Comparison of ENCODE assay signal across 1 cellular context in the genomic region with DNA sequence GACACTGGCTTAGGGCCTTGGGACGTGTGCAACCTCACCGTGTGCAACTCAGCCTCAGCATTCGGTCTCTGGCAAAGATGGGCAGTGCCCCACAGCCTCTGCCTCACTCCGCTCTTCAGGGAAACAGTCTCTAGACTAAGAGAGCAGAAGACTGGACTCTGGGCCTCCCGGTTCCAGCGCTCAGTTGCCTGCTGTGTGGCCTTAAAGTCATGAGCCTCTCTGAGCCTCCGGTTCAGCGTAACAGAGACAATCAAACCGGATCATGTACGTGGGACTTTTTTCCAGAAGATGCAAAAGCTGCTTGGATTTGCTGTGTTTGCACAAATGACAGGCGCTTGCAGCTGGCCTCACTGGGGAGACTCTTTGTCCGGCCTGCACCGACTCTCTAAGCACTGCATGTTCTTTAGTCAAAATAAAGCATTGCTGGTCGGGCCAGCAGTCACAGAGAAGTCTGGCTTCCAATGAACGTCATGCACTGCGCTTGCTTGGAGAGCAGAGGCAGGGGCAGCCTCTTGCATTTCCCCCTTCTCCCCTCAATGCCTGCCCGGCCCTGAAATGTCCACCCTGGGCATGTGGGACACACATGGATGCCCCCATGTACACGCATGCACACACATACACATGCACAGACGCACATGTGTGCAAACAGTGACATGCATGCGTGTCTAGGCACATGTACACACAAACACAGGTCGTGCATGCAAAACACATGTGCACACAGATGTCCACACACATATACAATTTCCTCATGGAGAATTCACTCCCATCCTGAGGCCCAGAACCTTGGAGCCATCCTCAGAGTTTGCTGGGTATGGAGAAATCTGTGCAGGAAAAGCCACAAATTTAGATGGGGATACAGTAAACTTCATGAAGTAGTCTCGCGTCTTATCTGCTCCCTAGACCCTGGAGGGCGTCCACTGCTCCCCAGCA.
TF ChIP-seq lines count a peak whose summit lies in the region.

No MANE protein-coding gene starts in this region.

TF ChIP-seq in HepG2, 621 proteins besides CTCF, POLR2A, EP300 and RAD21 (continued from another document and continues in another):
- TF ChIP-seq, protein P1, sequence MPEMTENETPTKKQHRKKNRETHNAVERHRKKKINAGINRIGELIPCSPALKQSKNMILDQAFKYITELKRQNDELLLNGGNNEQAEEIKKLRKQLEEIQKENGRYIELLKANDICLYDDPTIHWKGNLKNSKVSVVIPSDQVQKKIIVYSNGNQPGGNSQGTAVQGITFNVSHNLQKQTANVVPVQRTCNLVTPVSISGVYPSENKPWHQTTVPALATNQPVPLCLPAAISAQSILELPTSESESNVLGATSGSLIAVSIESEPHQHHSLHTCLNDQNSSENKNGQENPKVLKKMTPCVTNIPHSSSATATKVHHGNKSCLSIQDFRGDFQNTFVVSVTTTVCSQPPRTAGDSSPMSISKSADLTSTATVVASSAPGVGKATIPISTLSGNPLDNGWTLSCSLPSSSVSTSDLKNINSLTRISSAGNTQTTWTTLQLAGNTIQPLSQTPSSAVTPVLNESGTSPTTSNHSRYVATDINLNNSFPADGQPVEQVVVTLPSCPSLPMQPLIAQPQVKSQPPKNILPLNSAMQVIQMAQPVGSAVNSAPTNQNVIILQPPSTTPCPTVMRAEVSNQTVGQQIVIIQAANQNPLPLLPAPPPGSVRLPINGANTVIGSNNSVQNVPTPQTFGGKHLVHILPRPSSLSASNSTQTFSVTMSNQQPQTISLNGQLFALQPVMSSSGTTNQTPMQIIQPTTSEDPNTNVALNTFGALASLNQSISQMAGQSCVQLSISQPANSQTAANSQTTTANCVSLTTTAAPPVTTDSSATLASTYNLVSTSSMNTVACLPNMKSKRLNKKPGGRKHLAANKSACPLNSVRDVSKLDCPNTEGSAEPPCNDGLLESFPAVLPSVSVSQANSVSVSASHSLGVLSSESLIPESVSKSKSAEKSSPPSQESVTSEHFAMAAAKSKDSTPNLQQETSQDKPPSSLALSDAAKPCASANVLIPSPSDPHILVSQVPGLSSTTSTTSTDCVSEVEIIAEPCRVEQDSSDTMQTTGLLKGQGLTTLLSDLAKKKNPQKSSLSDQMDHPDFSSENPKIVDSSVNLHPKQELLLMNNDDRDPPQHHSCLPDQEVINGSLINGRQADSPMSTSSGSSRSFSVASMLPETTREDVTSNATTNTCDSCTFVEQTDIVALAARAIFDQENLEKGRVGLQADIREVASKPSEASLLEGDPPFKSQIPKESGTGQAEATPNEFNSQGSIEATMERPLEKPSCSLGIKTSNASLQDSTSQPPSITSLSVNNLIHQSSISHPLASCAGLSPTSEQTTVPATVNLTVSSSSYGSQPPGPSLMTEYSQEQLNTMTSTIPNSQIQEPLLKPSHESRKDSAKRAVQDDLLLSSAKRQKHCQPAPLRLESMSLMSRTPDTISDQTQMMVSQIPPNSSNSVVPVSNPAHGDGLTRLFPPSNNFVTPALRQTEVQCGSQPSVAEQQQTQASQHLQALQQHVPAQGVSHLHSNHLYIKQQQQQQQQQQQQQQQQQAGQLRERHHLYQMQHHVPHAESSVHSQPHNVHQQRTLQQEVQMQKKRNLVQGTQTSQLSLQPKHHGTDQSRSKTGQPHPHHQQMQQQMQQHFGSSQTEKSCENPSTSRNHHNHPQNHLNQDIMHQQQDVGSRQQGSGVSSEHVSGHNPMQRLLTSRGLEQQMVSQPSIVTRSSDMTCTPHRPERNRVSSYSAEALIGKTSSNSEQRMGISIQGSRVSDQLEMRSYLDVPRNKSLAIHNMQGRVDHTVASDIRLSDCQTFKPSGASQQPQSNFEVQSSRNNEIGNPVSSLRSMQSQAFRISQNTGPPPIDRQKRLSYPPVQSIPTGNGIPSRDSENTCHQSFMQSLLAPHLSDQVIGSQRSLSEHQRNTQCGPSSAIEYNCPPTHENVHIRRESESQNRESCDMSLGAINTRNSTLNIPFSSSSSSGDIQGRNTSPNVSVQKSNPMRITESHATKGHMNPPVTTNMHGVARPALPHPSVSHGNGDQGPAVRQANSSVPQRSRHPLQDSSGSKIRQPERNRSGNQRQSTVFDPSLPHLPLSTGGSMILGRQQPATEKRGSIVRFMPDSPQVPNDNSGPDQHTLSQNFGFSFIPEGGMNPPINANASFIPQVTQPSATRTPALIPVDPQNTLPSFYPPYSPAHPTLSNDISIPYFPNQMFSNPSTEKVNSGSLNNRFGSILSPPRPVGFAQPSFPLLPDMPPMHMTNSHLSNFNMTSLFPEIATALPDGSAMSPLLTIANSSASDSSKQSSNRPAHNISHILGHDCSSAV (CRISPR knock-in tag; IDR thresholded peaks at IDR 0.05; ENCODE audit: borderline replicate concordance), result no peak
- TF ChIP-seq ZBTB3 (CRISPR knock-in tag; IDR thresholded peaks at IDR 0.05; ENCODE audit: borderline replicate concordance, low read depth) (no peak), ZSCAN12 (CRISPR knock-in tag; IDR thresholded peaks at IDR 0.05) (no peak), ZNF282 (IDR thresholded peaks at IDR 0.05; ENCODE audit: partially characterized antibody) (no peak), ZNF432 (CRISPR knock-in tag; IDR thresholded peaks at IDR 0.05; ENCODE audit: borderline replicate concordance) (no peak), ZNF737 (CRISPR knock-in tag; IDR thresholded peaks at IDR 0.05; ENCODE audit: borderline replicate concordance) (no peak), ZNF431 (CRISPR knock-in tag; IDR thresholded peaks at IDR 0.05; ENCODE audit: borderline replicate concordance, low read depth) (no peak), DNMT1 (CRISPR knock-in tag; IDR thresholded peaks at IDR 0.05) (no peak), ZNF572 (CRISPR knock-in tag; IDR thresholded peaks at IDR 0.05) (no peak), ZSCAN25 (CRISPR knock-in tag; IDR thresholded peaks at IDR 0.05) (no peak), ZNF230 (CRISPR knock-in tag; IDR thresholded peaks at IDR 0.05) (no peak), SMARCE1 (IDR thresholded peaks at IDR 0.05; ENCODE audit: borderline replicate concordance) (no peak)
- TF ChIP-seq, protein P2, sequence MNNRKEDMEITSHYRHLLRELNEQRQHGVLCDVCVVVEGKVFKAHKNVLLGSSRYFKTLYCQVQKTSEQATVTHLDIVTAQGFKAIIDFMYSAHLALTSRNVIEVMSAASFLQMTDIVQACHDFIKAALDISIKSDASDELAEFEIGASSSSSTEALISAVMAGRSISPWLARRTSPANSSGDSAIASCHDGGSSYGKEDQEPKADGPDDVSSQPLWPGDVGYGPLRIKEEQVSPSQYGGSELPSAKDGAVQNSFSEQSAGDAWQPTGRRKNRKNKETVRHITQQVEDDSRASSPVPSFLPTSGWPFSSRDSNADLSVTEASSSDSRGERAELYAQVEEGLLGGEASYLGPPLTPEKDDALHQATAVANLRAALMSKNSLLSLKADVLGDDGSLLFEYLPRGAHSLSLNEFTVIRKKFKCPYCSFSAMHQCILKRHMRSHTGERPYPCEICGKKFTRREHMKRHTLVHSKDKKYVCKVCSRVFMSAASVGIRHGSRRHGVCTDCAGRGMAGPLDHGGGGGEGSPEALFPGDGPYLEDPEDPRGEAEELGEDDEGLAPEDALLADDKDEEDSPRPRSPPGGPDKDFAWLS (CRISPR knock-in tag; IDR thresholded peaks at IDR 0.05; ENCODE audit: borderline replicate concordance), result no peak
- TF ChIP-seq, protein P3, sequence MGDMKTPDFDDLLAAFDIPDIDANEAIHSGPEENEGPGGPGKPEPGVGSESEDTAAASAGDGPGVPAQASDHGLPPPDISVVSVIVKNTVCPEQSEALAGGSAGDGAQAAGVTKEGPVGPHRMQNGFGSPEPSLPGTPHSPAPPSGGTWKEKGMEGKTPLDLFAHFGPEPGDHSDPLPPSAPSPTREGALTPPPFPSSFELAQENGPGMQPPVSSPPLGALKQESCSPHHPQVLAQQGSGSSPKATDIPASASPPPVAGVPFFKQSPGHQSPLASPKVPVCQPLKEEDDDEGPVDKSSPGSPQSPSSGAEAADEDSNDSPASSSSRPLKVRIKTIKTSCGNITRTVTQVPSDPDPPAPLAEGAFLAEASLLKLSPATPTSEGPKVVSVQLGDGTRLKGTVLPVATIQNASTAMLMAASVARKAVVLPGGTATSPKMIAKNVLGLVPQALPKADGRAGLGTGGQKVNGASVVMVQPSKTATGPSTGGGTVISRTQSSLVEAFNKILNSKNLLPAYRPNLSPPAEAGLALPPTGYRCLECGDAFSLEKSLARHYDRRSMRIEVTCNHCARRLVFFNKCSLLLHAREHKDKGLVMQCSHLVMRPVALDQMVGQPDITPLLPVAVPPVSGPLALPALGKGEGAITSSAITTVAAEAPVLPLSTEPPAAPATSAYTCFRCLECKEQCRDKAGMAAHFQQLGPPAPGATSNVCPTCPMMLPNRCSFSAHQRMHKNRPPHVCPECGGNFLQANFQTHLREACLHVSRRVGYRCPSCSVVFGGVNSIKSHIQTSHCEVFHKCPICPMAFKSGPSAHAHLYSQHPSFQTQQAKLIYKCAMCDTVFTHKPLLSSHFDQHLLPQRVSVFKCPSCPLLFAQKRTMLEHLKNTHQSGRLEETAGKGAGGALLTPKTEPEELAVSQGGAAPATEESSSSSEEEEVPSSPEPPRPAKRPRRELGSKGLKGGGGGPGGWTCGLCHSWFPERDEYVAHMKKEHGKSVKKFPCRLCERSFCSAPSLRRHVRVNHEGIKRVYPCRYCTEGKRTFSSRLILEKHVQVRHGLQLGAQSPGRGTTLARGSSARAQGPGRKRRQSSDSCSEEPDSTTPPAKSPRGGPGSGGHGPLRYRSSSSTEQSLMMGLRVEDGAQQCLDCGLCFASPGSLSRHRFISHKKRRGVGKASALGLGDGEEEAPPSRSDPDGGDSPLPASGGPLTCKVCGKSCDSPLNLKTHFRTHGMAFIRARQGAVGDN (CRISPR knock-in tag; IDR thresholded peaks at IDR 0.05), result no peak
- TF ChIP-seq, protein P4, sequence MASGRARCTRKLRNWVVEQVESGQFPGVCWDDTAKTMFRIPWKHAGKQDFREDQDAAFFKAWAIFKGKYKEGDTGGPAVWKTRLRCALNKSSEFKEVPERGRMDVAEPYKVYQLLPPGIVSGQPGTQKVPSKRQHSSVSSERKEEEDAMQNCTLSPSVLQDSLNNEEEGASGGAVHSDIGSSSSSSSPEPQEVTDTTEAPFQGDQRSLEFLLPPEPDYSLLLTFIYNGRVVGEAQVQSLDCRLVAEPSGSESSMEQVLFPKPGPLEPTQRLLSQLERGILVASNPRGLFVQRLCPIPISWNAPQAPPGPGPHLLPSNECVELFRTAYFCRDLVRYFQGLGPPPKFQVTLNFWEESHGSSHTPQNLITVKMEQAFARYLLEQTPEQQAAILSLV (CRISPR knock-in tag; IDR thresholded peaks at IDR 0.05; ENCODE audit: borderline replicate concordance), result no peak
- TF ChIP-seq, protein P5, sequence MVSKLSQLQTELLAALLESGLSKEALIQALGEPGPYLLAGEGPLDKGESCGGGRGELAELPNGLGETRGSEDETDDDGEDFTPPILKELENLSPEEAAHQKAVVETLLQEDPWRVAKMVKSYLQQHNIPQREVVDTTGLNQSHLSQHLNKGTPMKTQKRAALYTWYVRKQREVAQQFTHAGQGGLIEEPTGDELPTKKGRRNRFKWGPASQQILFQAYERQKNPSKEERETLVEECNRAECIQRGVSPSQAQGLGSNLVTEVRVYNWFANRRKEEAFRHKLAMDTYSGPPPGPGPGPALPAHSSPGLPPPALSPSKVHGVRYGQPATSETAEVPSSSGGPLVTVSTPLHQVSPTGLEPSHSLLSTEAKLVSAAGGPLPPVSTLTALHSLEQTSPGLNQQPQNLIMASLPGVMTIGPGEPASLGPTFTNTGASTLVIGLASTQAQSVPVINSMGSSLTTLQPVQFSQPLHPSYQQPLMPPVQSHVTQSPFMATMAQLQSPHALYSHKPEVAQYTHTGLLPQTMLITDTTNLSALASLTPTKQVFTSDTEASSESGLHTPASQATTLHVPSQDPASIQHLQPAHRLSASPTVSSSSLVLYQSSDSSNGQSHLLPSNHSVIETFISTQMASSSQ (IDR thresholded peaks at IDR 0.05; ENCODE audit: low read depth), result no peak
- TF ChIP-seq, protein P5 (CRISPR knock-in tag; IDR thresholded peaks at IDR 0.05; ENCODE audit: borderline replicate concordance), result 0 out of 2 replicates have a peak, but pooled peaks have one; percentile 32
- TF ChIP-seq, protein P6, sequence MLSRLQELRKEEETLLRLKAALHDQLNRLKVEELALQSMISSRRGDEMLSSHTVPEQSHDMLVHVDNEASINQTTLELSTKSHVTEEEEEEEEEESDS (CRISPR knock-in tag; IDR thresholded peaks at IDR 0.05; ENCODE audit: borderline replicate concordance), result no peak
- TF ChIP-seq, protein P7, sequence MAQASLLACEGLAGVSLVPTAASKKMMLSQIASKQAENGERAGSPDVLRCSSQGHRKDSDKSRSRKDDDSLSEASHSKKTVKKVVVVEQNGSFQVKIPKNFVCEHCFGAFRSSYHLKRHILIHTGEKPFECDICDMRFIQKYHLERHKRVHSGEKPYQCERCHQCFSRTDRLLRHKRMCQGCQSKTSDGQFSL (CRISPR knock-in tag; IDR thresholded peaks at IDR 0.05), result no peak
